Comparison of ENCODE assay signal across 1 cellular context in genomic region chr14:60266021-60266937, GRCh38.
TF ChIP-seq lines count a peak whose summit lies in the region.

No MANE protein-coding gene starts in this region.

TF ChIP-seq in K562, 482 proteins besides CTCF, POLR2A, EP300 and RAD21 (continued from another document):
- no peak for TF ChIP-seq OTX1 (CRISPR knock-in tag; IDR thresholded peaks at IDR 0.05)
- no peak for TF ChIP-seq ELF4 (CRISPR knock-in tag; IDR thresholded peaks at IDR 0.05)
- no peak for TF ChIP-seq POLR3A (IDR thresholded peaks at IDR 0.05; ENCODE audit: borderline replicate concordance, extremely low read depth, insufficient read depth, insufficient read length)
- TF ChIP-seq MAFG (tag; conservative IDR thresholded peaks at IDR 0.05): no peak
